In the genomic region with DNA sequence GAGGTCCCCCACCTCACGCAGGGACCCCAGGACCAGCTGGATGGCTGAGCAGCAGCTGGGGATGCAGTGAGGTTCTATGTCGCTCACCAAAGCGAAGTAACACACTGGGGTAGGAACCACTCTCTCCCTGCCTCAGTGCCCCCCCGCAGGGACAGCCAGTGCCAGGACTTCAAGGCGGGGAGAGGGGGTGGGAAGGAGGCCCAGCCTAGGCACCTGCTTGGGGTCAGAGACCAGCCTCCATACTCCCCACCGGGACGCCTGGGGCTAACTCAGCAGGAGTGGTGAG, we compare ENCODE assay signal across 18 cellular contexts. TPM values are rescaled to one million over a fixed set of nuclear protein-coding genes. Genes with fewer than 3 reads are reported as not detected.
A peak's percentile ranks its signal among the peaks of the same experiment; 100 is the strongest.
DNase-seq lines count a peak whose midpoint lies in the region; ATAC-seq and TF ChIP-seq lines count a peak whose summit lies in the region.
"Had no signal": no experiment of that assay in that cellular context is flagged by ENCODE, and none has a peak within 500 bp of the region (broad histone marks: within the 10 kb centered on the region; RNA-seq: fewer than 3 reads in every experiment).

No MANE protein-coding gene starts in this region.

- H3K27ac ChIP-seq in HEK293 (ENCODE audit: extremely low read depth, low read depth, low read length) (no peak overlapping the region), lower lobe of right lung (peak overlapping the region; percentile 67)
- H3K27ac ChIP-seq: A549, C4-2B, KMS-11, SK-N-MC had no signal

- ATAC-seq in lower lobe of right lung (no peak), GM21526 (IDR thresholded peaks at IDR 0.05; ENCODE audit: low FRiP score, unreplicated experiment) (no peak), omental fat pad (ENCODE audit: low FRiP score) (no peak)
- ATAC-seq in stimulated activated naive B cell treated with anti-CD40 and anti-IgM and Interleukin-4, amounts not matched to agents 10 μg/mL and 1 μg/mL and 100 μg/mL, for 72 hours (replicated peaks) = no peak
- ATAC-seq: A549, Panc1 had no signal

- no peak overlapping the region for H3K4me3 ChIP-seq in HEK293 (ENCODE audit: low read depth, low read length)
- H3K4me3 ChIP-seq in lower lobe of right lung = no peak overlapping the region
- H3K4me3 ChIP-seq: A549, HAP-1, SK-N-MC had no signal

- no peaks in the 10 kb centered on the region for H3K9me3 ChIP-seq in HEK293 (ENCODE audit: control insufficient read depth, insufficient read depth, low read depth, low read length)
- H3K9me3 ChIP-seq in lower lobe of right lung = no peaks in the 10 kb centered on the region
- H3K9me3 ChIP-seq: A549, HAP-1 had no signal

- intact Hi-C loops in dendritic cell treated with granulocyte-macrophage colony-stimulating factor and Interleukin-4, amounts not matched to agents 40 ng/mL and 50 ng/mL, for 4 days (cut with micrococcal nuclease) = loop anchor here (5.0 kb wide), 1 partner anchor 39 kb away; no protein-coding TSS in a partner anchor
- intact Hi-C loops in lower lobe of right lung (cut with DNase I) = no loop called here

- no peaks in the 10 kb centered on the region for H3K27me3 ChIP-seq in lower lobe of right lung (ENCODE audit: low read depth)

- TF ChIP-seq CTCF in HEK293 (tag by site-specific recombination; IDR thresholded peaks at IDR 0.05) (no peak), lower lobe of right lung (IDR thresholded peaks at IDR 0.05) (no peak), omental fat pad (IDR thresholded peaks at IDR 0.05) (no peak)

- POLR2A ChIA-PET in HEK293 (lab: Yijun Ruan, JAX) = no interaction called here

- peak overlapping the region; percentile 17 for H3K4me3 Mint-ChIP-seq in dendritic cell treated with granulocyte-macrophage colony-stimulating factor and Interleukin-4, amounts not matched to agents 40 ng/mL and 50 ng/mL, for 4 days
- H3K4me3 Mint-ChIP-seq in stimulated activated naive B cell treated with anti-CD40 and anti-IgM and Interleukin-4, amounts not matched to agents 10 μg/mL and 1 μg/mL and 100 μg/mL, for 72 hours = no peak overlapping the region
- H3K4me3 Mint-ChIP-seq: CD8-positive, alpha-beta memory T cell had no signal

- H3K4me1 ChIP-seq in HEK293 (ENCODE audit: control insufficient read depth, insufficient read depth, low read length) = no peaks in the 10 kb centered on the region
- peaks cover 95% of the 10 kb centered on the region for H3K4me1 ChIP-seq in lower lobe of right lung

- no peaks in the 10 kb centered on the region for H3K9me3 Mint-ChIP-seq in dendritic cell treated with granulocyte-macrophage colony-stimulating factor and Interleukin-4, amounts not matched to agents 40 ng/mL and 50 ng/mL, for 4 days
- H3K9me3 Mint-ChIP-seq in stimulated activated naive B cell treated with anti-CD40 and anti-IgM and Interleukin-4, amounts not matched to agents 10 μg/mL and 1 μg/mL and 100 μg/mL, for 72 hours = no peaks in the 10 kb centered on the region
- H3K9me3 Mint-ChIP-seq: CD8-positive, alpha-beta memory T cell had no signal

- no peaks in the 10 kb centered on the region for H3K27me3 Mint-ChIP-seq in dendritic cell treated with granulocyte-macrophage colony-stimulating factor and Interleukin-4, amounts not matched to agents 40 ng/mL and 50 ng/mL, for 4 days
- no peaks in the 10 kb centered on the region for H3K27me3 Mint-ChIP-seq in stimulated activated naive B cell treated with anti-CD40 and anti-IgM and Interleukin-4, amounts not matched to agents 10 μg/mL and 1 μg/mL and 100 μg/mL, for 72 hours
- H3K27me3 Mint-ChIP-seq: CD8-positive, alpha-beta memory T cell had no signal

- peaks cover 100% of the 10 kb centered on the region for H3K4me1 Mint-ChIP-seq in dendritic cell treated with granulocyte-macrophage colony-stimulating factor and Interleukin-4, amounts not matched to agents 40 ng/mL and 50 ng/mL, for 4 days (ENCODE audit: low read depth)
- peaks cover 30 to 47% of the 10 kb centered on the region in 2 donors for H3K4me1 Mint-ChIP-seq in stimulated activated naive B cell treated with anti-CD40 and anti-IgM and Interleukin-4, amounts not matched to agents 10 μg/mL and 1 μg/mL and 100 μg/mL, for 72 hours

- H3K27ac Mint-ChIP-seq in dendritic cell treated with granulocyte-macrophage colony-stimulating factor and Interleukin-4, amounts not matched to agents 40 ng/mL and 50 ng/mL, for 4 days = peak overlapping the region; percentile 91
- peak overlapping the region; percentile 59 for H3K27ac Mint-ChIP-seq in stimulated activated naive B cell treated with anti-CD40 and anti-IgM and Interleukin-4, amounts not matched to agents 10 μg/mL and 1 μg/mL and 100 μg/mL, for 72 hours

- H3K36me3 ChIP-seq in HEK293 (ENCODE audit: control insufficient read depth in 2 of 2, insufficient read depth in 1 of 2, low read length in 2 of 2) (peaks cover 0 to 91% of the 10 kb centered on the region in 2 experiments; a peak in 1 of 3 replicates), lower lobe of right lung (peaks cover 53% of the 10 kb centered on the region)

- CTCF ChIA-PET in HEK293 (lab: Yijun Ruan, JAX) = no interaction called here

- peaks cover 87% of the 10 kb centered on the region for H3K36me3 Mint-ChIP-seq in dendritic cell treated with granulocyte-macrophage colony-stimulating factor and Interleukin-4, amounts not matched to agents 40 ng/mL and 50 ng/mL, for 4 days (ENCODE audit: low read depth)
- H3K36me3 Mint-ChIP-seq in stimulated activated naive B cell treated with anti-CD40 and anti-IgM and Interleukin-4, amounts not matched to agents 10 μg/mL and 1 μg/mL and 100 μg/mL, for 72 hours = peaks cover 10 to 15% of the 10 kb centered on the region in 2 donors

- DNase-seq in lower lobe of right lung (no peak), omental fat pad (ENCODE audit: low spot score) (no peak), kidney glomerular epithelial cell (lab: John Stamatoyannopoulos, UW) (no peak)
- DNase-seq in stimulated activated naive B cell treated with anti-CD40 and anti-IgM and Interleukin-4, amounts not matched to agents 10 μg/mL and 1 μg/mL and 100 μg/mL, for 72 hours = no peak
- DNase-seq: CD8-positive, alpha-beta memory T cell; IMR-90; NCI-H1048; NCI-H510A treated with DMSO at 0.1 percent for 48 hours; SIG-M5 had no signal

TF ChIP-seq in HEK293, 187 proteins besides CTCF, POLR2A, EP300 and RAD21:
- TF ChIP-seq IKZF3 (tag by site-specific recombination; IDR thresholded peaks at IDR 0.05) (no peak), ZIC2 (tag by site-specific recombination; IDR thresholded peaks at IDR 0.05) (peak; percentile 85), GLIS1 (tag by site-specific recombination; IDR thresholded peaks at IDR 0.05) (peak; percentile 46; the same call in 1 of the 2 replicates)

RNA-seq across cellular contexts. Expression of a gene that starts 7.1 kb away (rescaled TPM):
- total RNA-seq in lower lobe of right lung = 154 TPM
- total RNA-seq in omental fat pad = 100 to 1,000 TPM; 104 to 121 (median 107) TPM

RNA-seq across cellular contexts. Expression of a gene that starts 12.4 kb away (rescaled TPM):
- total RNA-seq in lower lobe of right lung (13.1 TPM), omental fat pad (1 to 10 TPM; 3.0 to 8.0 (median 6.3) TPM)

RNA-seq across cellular contexts. Expression of a gene that starts 35.5 kb away (rescaled TPM):
- 66.3 TPM for total RNA-seq in lower lobe of right lung
- 100 to 1,000 TPM; 141 to 262 (median 167) TPM for total RNA-seq in omental fat pad
